ENCODE assay signal across 9 cellular contexts in the genomic region with DNA sequence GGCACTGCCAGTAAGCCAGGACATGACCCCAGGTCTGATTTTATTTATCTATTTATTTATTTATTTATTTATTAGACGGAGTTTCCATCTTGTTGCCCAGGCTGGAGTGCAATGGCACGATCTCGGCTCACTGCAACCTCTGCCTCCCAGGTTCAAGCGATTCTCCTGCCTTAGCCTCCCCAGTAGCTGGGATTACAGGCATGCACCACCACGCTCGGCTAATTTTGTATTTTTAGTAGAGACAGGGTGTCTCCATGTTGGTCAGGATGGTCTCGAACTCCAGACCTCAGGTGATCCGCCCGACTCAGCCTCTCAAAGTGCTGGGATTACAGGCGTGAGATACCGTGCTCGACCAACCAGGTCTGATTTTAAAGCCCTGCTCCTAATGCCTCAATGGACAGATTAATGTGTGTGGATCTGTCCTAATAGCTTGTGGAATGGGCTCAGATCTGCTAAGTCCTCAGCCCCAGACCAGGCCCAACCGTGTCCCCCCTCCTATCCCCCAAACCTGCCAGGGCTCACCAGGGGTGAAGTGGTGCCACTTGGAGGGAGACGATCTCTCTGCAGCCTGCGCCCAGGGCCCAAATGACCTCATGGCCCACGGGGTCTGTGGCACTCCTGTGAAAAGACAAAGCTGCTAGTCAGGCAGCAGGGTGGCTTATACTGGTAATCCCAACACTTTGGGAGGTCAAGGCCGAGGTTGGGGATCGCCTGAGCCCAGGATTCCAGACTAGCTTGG. TPM values are rescaled to one million over a fixed set of nuclear protein-coding genes. Genes with fewer than 3 reads are reported as not detected.
A peak's percentile ranks its signal among the peaks of the same experiment; 100 is the strongest.
DNase-seq lines count a peak whose midpoint lies in the region; ATAC-seq and TF ChIP-seq lines count a peak whose summit lies in the region.
"Not testable (repeated sequence)": the region's sequence is repeated elsewhere in the genome, so short reads cannot be mapped to it uniquely, and the experiment has no call there.
"Had no signal": no experiment of that assay in that cellular context is flagged by ENCODE, and none has a peak within 500 bp of the region (broad histone marks: within the 10 kb centered on the region; RNA-seq: fewer than 3 reads in every experiment).

No MANE protein-coding gene starts in this region.

- intact Hi-C loops in upper lobe of right lung (cut with DNase I), result not testable (repeated sequence)

- not testable (repeated sequence) for H3K9me3 Mint-ChIP-seq in central memory CD8-positive, alpha-beta T cell; stimulated activated effector memory CD8-positive, alpha-beta T cell treated with anti-CD3 and anti-CD28 coated beads, Interleukin-12 subunit alpha, Interleukin-12 subunit beta, amount 100 ng/mL, for 72 hours

- H3K27me3 ChIP-seq in osteoblast (ENCODE audit: insufficient read depth, low read length), result not testable (repeated sequence)
- H3K27me3 ChIP-seq in upper lobe of right lung, result peaks cover 10% of the 10 kb centered on the region

- H4K20me1 ChIP-seq in osteoblast (ENCODE audit: insufficient read depth, low read length), result not testable (repeated sequence)

- not testable (repeated sequence) for H3K4me3 Mint-ChIP-seq in central memory CD8-positive, alpha-beta T cell; stimulated activated effector memory CD8-positive, alpha-beta T cell treated with anti-CD3 and anti-CD28 coated beads, Interleukin-12 subunit alpha, Interleukin-12 subunit beta, amount 100 ng/mL, for 72 hours

- not testable (repeated sequence) for ATAC-seq in central memory CD8-positive, alpha-beta T cell (replicated peaks; ENCODE audit: extremely low read depth, poor library complexity, severe bottlenecking); stimulated activated effector memory CD8-positive, alpha-beta T cell treated with anti-CD3 and anti-CD28 coated beads, Interleukin-12 subunit alpha, Interleukin-12 subunit beta, amount 100 ng/mL, for 72 hours; upper lobe of right lung

- not testable (repeated sequence) for TF ChIP-seq CTCF in osteoblast (IDR thresholded peaks at IDR 0.05; ENCODE audit: extremely low read depth, low read depth, low read length); upper lobe of right lung (IDR thresholded peaks at IDR 0.05)

- H3K27me3 Mint-ChIP-seq in central memory CD8-positive, alpha-beta T cell, result not testable (repeated sequence)

- not testable (repeated sequence) for H3K36me3 Mint-ChIP-seq in central memory CD8-positive, alpha-beta T cell (ENCODE audit: insufficient read depth)
- H3K36me3 Mint-ChIP-seq in stimulated activated effector memory CD8-positive, alpha-beta T cell treated with anti-CD3 and anti-CD28 coated beads, Interleukin-12 subunit alpha, Interleukin-12 subunit beta, amount 100 ng/mL, for 72 hours, result peaks cover 37% of the 10 kb centered on the region

- DNase-seq in central memory CD8-positive, alpha-beta T cell (ENCODE audit: low spot score in 2 of 2); stimulated activated effector memory CD8-positive, alpha-beta T cell treated with anti-CD3 and anti-CD28 coated beads, Interleukin-12 subunit alpha, Interleukin-12 subunit beta, amount 100 ng/mL, for 72 hours (ENCODE audit: low spot score in 2 of 2): not testable (repeated sequence)
- DNase-seq in mesenteric fat pad (ENCODE audit: low spot score) (peak; percentile 69), osteoblast (ENCODE audit: insufficient read length, low spot score, missing footprints) (peak; percentile 64), upper lobe of right lung (peak; percentile 30)

- H3K4me2 ChIP-seq in osteoblast (ENCODE audit: insufficient read depth, low read length), result not testable (repeated sequence)

- not testable (repeated sequence) for H3K36me3 ChIP-seq in osteoblast (ENCODE audit: insufficient read depth, low read length); upper lobe of right lung

- H3K4me1 ChIP-seq in osteoblast (ENCODE audit: insufficient read depth, low read length); upper lobe of right lung: not testable (repeated sequence)

- not testable (repeated sequence) for H3K79me2 ChIP-seq in osteoblast (ENCODE audit: insufficient read depth, low read length)

- H3K27ac ChIP-seq in osteoblast (ENCODE audit: low read depth, low read length); upper lobe of right lung: not testable (repeated sequence)

- not testable (repeated sequence) for H2AFZ ChIP-seq in osteoblast (ENCODE audit: low read length)

- H3K27ac Mint-ChIP-seq in central memory CD8-positive, alpha-beta T cell (ENCODE audit: low read depth), result peak overlapping the region; percentile 54
- peak overlapping the region; percentile 54 for H3K27ac Mint-ChIP-seq in stimulated activated effector memory CD8-positive, alpha-beta T cell treated with anti-CD3 and anti-CD28 coated beads, Interleukin-12 subunit alpha, Interleukin-12 subunit beta, amount 100 ng/mL, for 72 hours

- H3K9me3 ChIP-seq in osteoblast (ENCODE audit: low read depth, low read length); upper lobe of right lung: not testable (repeated sequence)

- not testable (repeated sequence) for H3K4me3 ChIP-seq in osteoblast (ENCODE audit: insufficient read depth, low read length); upper lobe of right lung

- H3K4me1 Mint-ChIP-seq in central memory CD8-positive, alpha-beta T cell, result not testable (repeated sequence)
- peaks cover 13% of the 10 kb centered on the region for H3K4me1 Mint-ChIP-seq in stimulated activated effector memory CD8-positive, alpha-beta T cell treated with anti-CD3 and anti-CD28 coated beads, Interleukin-12 subunit alpha, Interleukin-12 subunit beta, amount 100 ng/mL, for 72 hours

RNA-seq across cellular contexts. Expression of a gene that starts 21.4 kb away (rescaled TPM):
- total RNA-seq in mesenteric fat pad (1.7 TPM), osteoblast (0.29 and 0.36 TPM in 2 replicates), upper lobe of right lung (2.1 TPM)

RNA-seq across cellular contexts. Expression of a gene that starts 28.8 kb away (rescaled TPM):
- total RNA-seq in mesenteric fat pad (190 TPM), osteoblast (180 and 200 TPM in 2 replicates), upper lobe of right lung (152 TPM)

RNA-seq across cellular contexts. Expression of a gene that starts 29.8 kb away (rescaled TPM):
- total RNA-seq in mesenteric fat pad (31.1 TPM), osteoblast (11.2 and 15.9 TPM in 2 replicates), upper lobe of right lung (15.5 TPM)

RNA-seq across cellular contexts. Expression of a gene that starts 30.5 kb away (rescaled TPM):
- total RNA-seq in mesenteric fat pad, result not detected
- not detected in 2 replicates for total RNA-seq in osteoblast
- not detected for total RNA-seq in upper lobe of right lung
- total RNA-seq: CD4-positive, alpha-beta memory T cell; Daoy; G401; GM12878 had no signal

RNA-seq across cellular contexts. Expression of a gene that starts 48.8 kb away (rescaled TPM):
- total RNA-seq in mesenteric fat pad (25.1 TPM), osteoblast (16.5 and 17.4 TPM in 2 replicates), upper lobe of right lung (16.8 TPM)
